ENCODE assay signal across 8 cellular contexts in genomic region chr14:24113801-24114535, GRCh38. TPM values are rescaled to one million over a fixed set of nuclear protein-coding genes. Genes with fewer than 3 reads are reported as not detected.
DNase-seq lines count a peak whose midpoint lies in the region; ATAC-seq and TF ChIP-seq lines count a peak whose summit lies in the region.

No MANE protein-coding gene starts in this region.

- peak overlapping the region; percentile 94 for H3K4me3 Mint-ChIP-seq in neural progenitor cell

- H3K36me3 Mint-ChIP-seq in neural progenitor cell = peaks cover 5% of the 10 kb centered on the region

- peaks cover 26% of the 10 kb centered on the region for H3K4me1 ChIP-seq in DND-41 (ENCODE audit: insufficient read depth, low read length)
- no peaks in the 10 kb centered on the region for H3K4me1 ChIP-seq in foreskin keratinocyte
- H3K4me1 ChIP-seq in neural progenitor cell = peaks cover 6% of the 10 kb centered on the region
- H3K4me1 ChIP-seq in stomach smooth muscle (ENCODE audit: control insufficient read depth, insufficient read depth, low read length) = peaks cover 18% of the 10 kb centered on the region

- H3K4me1 Mint-ChIP-seq in neural progenitor cell = peaks cover 15% of the 10 kb centered on the region

- ATAC-seq in DND-41 (ENCODE audit: insufficient read depth, low read depth) (peak; percentile 57), foreskin keratinocyte (peak; percentile 27)

- H4K20me1 ChIP-seq in DND-41 (ENCODE audit: insufficient read depth, low read length) (no peaks in the 10 kb centered on the region), neural progenitor cell (ENCODE audit: low read depth) (no peaks in the 10 kb centered on the region)

- H3K4me2 ChIP-seq in DND-41 (ENCODE audit: insufficient read depth, low read length) = peak overlapping the region; percentile 93
- peak overlapping the region; percentile 79 for H3K4me2 ChIP-seq in neural progenitor cell

- TF ChIP-seq CTCF in DND-41 (IDR thresholded peaks at IDR 0.05; ENCODE audit: borderline replicate concordance, extremely low read depth, low read length, poor library complexity, severe bottlenecking) (no peak), foreskin keratinocyte (conservative IDR thresholded peaks at IDR 0.05) (no peak), neural progenitor cell (IDR thresholded peaks at IDR 0.05) (no peak)

- DNase-seq in DND-41 = peak; percentile 87
- peak; percentile 42 for DNase-seq in GOT3 (lab: John Stamatoyannopoulos, UW)
- peak; percentile 86 for DNase-seq in LoVo (ENCODE audit: low spot score)
- DNase-seq in SHP77 (lab: John Stamatoyannopoulos, UW) = peak; percentile 96 to 97
- DNase-seq in activated gamma-delta T cell (lab: John Stamatoyannopoulos, UW) = peak; percentile 45
- DNase-seq in foreskin keratinocyte = peak; percentile 91 to 94
- peak; percentile 92 for DNase-seq in neural progenitor cell (ENCODE audit: low spot score)

- H3K9ac ChIP-seq in DND-41 (ENCODE audit: low read depth, low read length) (peak overlapping the region; percentile 76), neural progenitor cell (peak overlapping the region; percentile 23), stomach smooth muscle (ENCODE audit: low read length in 2 of 2) (peak overlapping the region; percentile 96 to 97)

- H2AFZ ChIP-seq in DND-41 (ENCODE audit: low read depth, low read length) = peak overlapping the region; percentile 98
- H2AFZ ChIP-seq in neural progenitor cell (replicated peaks) = peak overlapping the region; percentile 79

- no peaks in the 10 kb centered on the region for H3K9me3 ChIP-seq in DND-41 (ENCODE audit: insufficient read depth, low read length, severe bottlenecking)
- H3K9me3 ChIP-seq in neural progenitor cell (ENCODE audit: low read depth) = no peaks in the 10 kb centered on the region
- no peaks in the 10 kb centered on the region for H3K9me3 ChIP-seq in stomach smooth muscle (ENCODE audit: control insufficient read depth in 2 of 2, low read length in 2 of 2)

- peaks cover 19% of the 10 kb centered on the region for H3F3A ChIP-seq in neural progenitor cell (ENCODE audit: low read depth)

- H3K79me2 ChIP-seq in DND-41 (ENCODE audit: insufficient read depth, low read length) = peaks cover 22% of the 10 kb centered on the region
- H3K79me2 ChIP-seq in neural progenitor cell (ENCODE audit: low read depth) = peaks cover 13% of the 10 kb centered on the region

- H3K27me3 ChIP-seq in DND-41 (ENCODE audit: insufficient read depth, low read length, poor library complexity) (no peaks in the 10 kb centered on the region), foreskin keratinocyte (no peaks in the 10 kb centered on the region), neural progenitor cell (no peaks in the 10 kb centered on the region), stomach smooth muscle (ENCODE audit: control insufficient read depth in 1 of 2, insufficient read depth in 2 of 2, low read length in 2 of 2) (no peaks in the 10 kb centered on the region)

- peak overlapping the region; percentile 95 for H3K27ac Mint-ChIP-seq in neural progenitor cell

- peaks cover 28% of the 10 kb centered on the region for H3K36me3 ChIP-seq in DND-41 (ENCODE audit: insufficient read depth, low read length)
- no peaks in the 10 kb centered on the region for H3K36me3 ChIP-seq in neural progenitor cell
- peaks cover 15 to 17% of the 10 kb centered on the region in 2 donors for H3K36me3 ChIP-seq in stomach smooth muscle (ENCODE audit: control insufficient read depth in 2 of 2, insufficient read depth in 2 of 2, low read length in 2 of 2)

- H3K27ac ChIP-seq in DND-41 (ENCODE audit: low read length) (peak overlapping the region; percentile 100), foreskin keratinocyte (peak overlapping the region; percentile 49), neural progenitor cell (peak overlapping the region; percentile 65), stomach smooth muscle (ENCODE audit: low read length) (peak overlapping the region; percentile 97)

- peak overlapping the region; percentile 28 to 63 for H3K4me3 ChIP-seq in DND-41 (ENCODE audit: low read depth in 1 of 2, low read length in 2 of 2)
- peak overlapping the region; percentile 61 for H3K4me3 ChIP-seq in neural progenitor cell
- H3K4me3 ChIP-seq in stomach smooth muscle (ENCODE audit: low read length in 2 of 2) = peak overlapping the region; percentile 93 to 96

- H3K9me3 Mint-ChIP-seq in neural progenitor cell = no peaks in the 10 kb centered on the region

- peaks cover 3% of the 10 kb centered on the region for H3K27me3 Mint-ChIP-seq in neural progenitor cell (ENCODE audit: insufficient read depth, low read depth)

RNA-seq across cellular contexts. Expression of gene DCAF11, which starts 0.6 kb away (rescaled TPM):
- total RNA-seq in foreskin keratinocyte (29.5 and 32.3 TPM in 2 replicates), neural progenitor cell (ENCODE audit: low replicate concordance) (66.5 and 83.8 TPM in 2 replicates)
- polyA plus RNA-seq in foreskin keratinocyte = 20.9 and 24.6 TPM in 2 replicates

RNA-seq across cellular contexts. Expression of gene NRL, which starts 0.8 kb away (rescaled TPM):
- total RNA-seq in foreskin keratinocyte (0.27 and 0.46 TPM in 2 replicates), neural progenitor cell (ENCODE audit: low replicate concordance) (0.54 and 1.9 TPM in 2 replicates)
- polyA plus RNA-seq in foreskin keratinocyte = 0.46 and 0.50 TPM in 2 replicates

RNA-seq across cellular contexts. Expression of gene FITM1, which starts 16.5 kb away (rescaled TPM):
- total RNA-seq in foreskin keratinocyte (0.32 and 0.37 TPM in 2 replicates), neural progenitor cell (ENCODE audit: low replicate concordance) (0.77 and 1.2 TPM in 2 replicates)
- polyA plus RNA-seq in foreskin keratinocyte = 0.17 and 0.21 TPM in 2 replicates

RNA-seq across cellular contexts. Expression of gene PCK2, which starts 19.9 kb away (rescaled TPM):
- total RNA-seq in foreskin keratinocyte (41.0 and 67.9 TPM in 2 replicates), neural progenitor cell (ENCODE audit: low replicate concordance) (11.1 and 26.6 TPM in 2 replicates)
- 49.2 and 81.1 TPM in 2 replicates for polyA plus RNA-seq in foreskin keratinocyte

RNA-seq across cellular contexts. Expression of gene PSME1, which starts 22.0 kb away (rescaled TPM):
- total RNA-seq in foreskin keratinocyte (199 and 201 TPM in 2 replicates), neural progenitor cell (ENCODE audit: low replicate concordance) (32.7 and 37.5 TPM in 2 replicates)
- polyA plus RNA-seq in foreskin keratinocyte = 261 and 270 TPM in 2 replicates

Comparison
In these comparisons a context has a peak if more than half of its experiments do, and no peak if none do; other contexts are left out.
1. Peak in every context shown above with its lines: DNase-seq, ATAC-seq, H3K4me3 ChIP-seq and H3K27ac ChIP-seq.
2. DNase-seq: peak in every context shown above with its lines; median percentile 96 in SHP77; 92 in foreskin keratinocyte; 92 in neural progenitor cell; 87 in DND-41; 86 in LoVo; 45 in activated gamma-delta T cell; 42 in GOT3.
3. H3K27ac ChIP-seq: peak in every context shown above with its lines; median percentile 100 in DND-41; 97 in stomach smooth muscle; 65 in neural progenitor cell; 49 in foreskin keratinocyte.
4. H3K9ac ChIP-seq: peak in every context shown above with its lines; median percentile 96 in stomach smooth muscle; 76 in DND-41; 23 in neural progenitor cell.